ENCODE assay signal across 2 cellular contexts in genomic region chr17:80274871-80275449, GRCh38.
TF ChIP-seq lines count a peak whose summit lies in the region.

No MANE protein-coding gene starts in this region.

TF ChIP-seq in HEK293, 187 proteins besides CTCF, POLR2A, EP300 and RAD21 (continues in another document):
- TF ChIP-seq INSM2 (tag by site-specific recombination; IDR thresholded peaks at IDR 0.05) (no peak), ZNF148 (tag by site-specific recombination; IDR thresholded peaks at IDR 0.05; ENCODE audit: borderline replicate concordance) (no peak), ZNF549 (tag by site-specific recombination; IDR thresholded peaks at IDR 0.05) (no peak), ZNF843 (tag by site-specific recombination; IDR thresholded peaks at IDR 0.05) (no peak), ZNF280D (tag by site-specific recombination; IDR thresholded peaks at IDR 0.05) (no peak), ELK4 (IDR thresholded peaks at IDR 0.05; ENCODE audit: borderline replicate concordance, low read depth, low read length) (no peak)

TF ChIP-seq in K562, 482 proteins besides CTCF, POLR2A, EP300 and RAD21:
- TF ChIP-seq ZNF384 (IDR thresholded peaks at IDR 0.05; ENCODE audit: low read depth, low read length) = no peak
- TF ChIP-seq ZNF217 (CRISPR knock-in tag; IDR thresholded peaks at IDR 0.05) = no peak
- peak in 1 of 2 experiments; percentile 47; a peak in 1 of 4 replicates for TF ChIP-seq HDAC1 (IDR thresholded peaks at IDR 0.05)
- 0 out of 2 replicates have a peak, but pooled peaks have one; percentile 22 for TF ChIP-seq HNRNPL (IDR thresholded peaks at IDR 0.05; ENCODE audit: low read depth, low read length)
- TF ChIP-seq ZNF740 (CRISPR knock-in tag; IDR thresholded peaks at IDR 0.05) = peak; percentile 62; the same call in 1 of the 2 replicates
- TF ChIP-seq ZNF740 (tag; IDR thresholded peaks at IDR 0.05) = no peak
- TF ChIP-seq ZBTB26 (CRISPR knock-in tag; IDR thresholded peaks at IDR 0.05) = 0 out of 2 replicates have a peak, but pooled peaks have one; percentile 13
- no peak for TF ChIP-seq ZNF655 (CRISPR knock-in tag; IDR thresholded peaks at IDR 0.05)
- TF ChIP-seq THRB (CRISPR knock-in tag; conservative IDR thresholded peaks at IDR 0.05) = peak; percentile 53; the same call in 1 of the 2 replicates
